1 cellular context compared by ENCODE assay signal in the genomic region with DNA sequence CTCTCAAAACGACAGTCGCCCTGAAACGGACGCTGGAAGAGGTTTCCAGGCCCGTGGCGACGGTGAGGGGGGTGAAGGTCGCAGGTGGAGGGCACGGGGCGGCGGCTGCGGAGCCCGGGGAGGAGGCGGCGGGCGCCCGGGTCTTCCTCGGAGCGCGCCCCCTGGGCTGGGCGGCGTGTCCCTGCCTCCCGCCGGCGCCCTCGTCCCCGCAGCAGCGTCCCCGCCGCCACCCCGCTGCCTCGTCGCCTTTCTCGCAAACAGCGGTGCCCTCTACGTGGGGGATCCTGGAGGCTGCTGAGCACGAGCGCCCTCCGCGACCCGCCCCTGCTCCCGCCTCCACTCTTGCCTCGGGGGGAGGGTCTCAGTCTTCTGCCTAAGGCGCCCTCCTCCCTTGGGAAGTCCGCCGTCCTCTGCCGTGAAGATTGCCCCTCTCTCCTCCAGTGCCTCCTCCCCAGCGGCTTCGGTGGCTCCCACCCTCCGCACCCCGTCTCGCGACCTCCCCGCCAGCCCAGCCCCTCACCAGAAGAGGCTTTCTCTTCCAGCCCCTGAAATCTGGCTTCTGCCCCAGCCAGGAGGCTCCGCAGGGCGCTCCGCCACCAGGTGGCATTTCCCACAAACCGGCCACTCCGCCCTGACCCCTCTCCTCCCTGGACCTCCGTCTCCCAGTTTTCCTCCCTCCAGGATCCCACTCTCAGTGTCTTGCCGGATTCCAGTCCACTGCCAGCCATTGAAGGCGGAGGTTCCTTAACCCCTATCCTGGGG.
TF ChIP-seq lines count a peak whose summit lies in the region.

No MANE protein-coding gene starts in this region.

TF ChIP-seq in WTC11, 78 proteins besides CTCF, POLR2A, EP300 and RAD21 (continued from another document):
- TF ChIP-seq, protein P1, sequence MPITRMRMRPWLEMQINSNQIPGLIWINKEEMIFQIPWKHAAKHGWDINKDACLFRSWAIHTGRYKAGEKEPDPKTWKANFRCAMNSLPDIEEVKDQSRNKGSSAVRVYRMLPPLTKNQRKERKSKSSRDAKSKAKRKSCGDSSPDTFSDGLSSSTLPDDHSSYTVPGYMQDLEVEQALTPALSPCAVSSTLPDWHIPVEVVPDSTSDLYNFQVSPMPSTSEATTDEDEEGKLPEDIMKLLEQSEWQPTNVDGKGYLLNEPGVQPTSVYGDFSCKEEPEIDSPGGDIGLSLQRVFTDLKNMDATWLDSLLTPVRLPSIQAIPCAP (CRISPR knock-in tag; IDR thresholded peaks at IDR 0.05), result peak; percentile 34; the same call in 1 of the 2 replicates
